ENCODE assay signal across 17 cellular contexts in genomic region chr6:25352265-25352664, GRCh38.
DNase-seq lines count a peak whose midpoint lies in the region; ATAC-seq, FAIRE-seq and TF ChIP-seq lines count a peak whose summit lies in the region.
"Had no signal": no experiment of that assay in that cellular context is flagged by ENCODE, and none has a peak within 500 bp of the region (broad histone marks: within the 10 kb centered on the region; RNA-seq: fewer than 3 reads in every experiment).

No MANE protein-coding gene starts in this region.

- intact Hi-C loops in left colon (cut with DNase I, micrococcal nuclease): no loop called here
- intact Hi-C loops in spleen (cut with DNase I; ENCODE audit: low total_unique reads): no loop called here

- no peaks in the 10 kb centered on the region for H3K27me3 Mint-ChIP-seq in astrocyte (ENCODE audit: low read depth, unreplicated experiment)
- H3K27me3 Mint-ChIP-seq: B cell had no signal

- no peak overlapping the region for H2AFZ ChIP-seq in astrocyte (ENCODE audit: low read depth, low read length)
- H2AFZ ChIP-seq: GM23338 had no signal

- no peak for TF ChIP-seq POLR2A in erythroblast (IDR thresholded peaks at IDR 0.05; ENCODE audit: low read length)
- TF ChIP-seq POLR2A in spleen (IDR thresholded peaks at IDR 0.05): no peak

- no peaks in the 10 kb centered on the region for H3K9me3 Mint-ChIP-seq in astrocyte (ENCODE audit: unreplicated experiment)
- H3K9me3 Mint-ChIP-seq: CD8-positive, alpha-beta T cell had no signal

- FAIRE-seq in GM19239 (lab: Jason Lieb, UNC) (peak; percentile 48), astrocyte (lab: Jason Lieb, UNC) (no peak), small intestine (lab: Jason Lieb, UNC) (no peak)
- FAIRE-seq: H54 had no signal

- WGBS in small intestine, 3 donors: 26 to 59% (median 39%) methylated on average over 2 of the region's 2 CpGs
- WGBS in spleen, 5 donors: 56 to 76% (median 61%) methylated on average over 2 of the region's 2 CpGs

- H3K9me3 ChIP-seq in astrocyte (ENCODE audit: insufficient read depth, low read depth, low read length): no peaks in the 10 kb centered on the region
- no peaks in the 10 kb centered on the region for H3K9me3 ChIP-seq in small intestine (ENCODE audit: control insufficient read depth, low read depth)
- no peaks in the 10 kb centered on the region for H3K9me3 ChIP-seq in spleen
- H3K9me3 ChIP-seq: BLaER1 treated with 17β-estradiol and CSF1 and Interleukin-3, amounts not matched to agents 10 nM and 100 nM had no signal

- H3K4me3 ChIP-seq in astrocyte (ENCODE audit: insufficient read depth, low read depth, low read length) (no peak overlapping the region), small intestine (ENCODE audit: low read depth in 1 of 2, low read length in 2 of 2) (no peak overlapping the region), spleen (no peak overlapping the region)
- H3K4me3 ChIP-seq: BLaER1 treated with 17β-estradiol and CSF1 and Interleukin-3, amounts not matched to agents 10 nM and 100 nM; GM23338 had no signal

- no peaks in the 10 kb centered on the region for H3K36me3 Mint-ChIP-seq in astrocyte (ENCODE audit: low read depth, unreplicated experiment)
- H3K36me3 Mint-ChIP-seq: CD8-positive, alpha-beta T cell had no signal

- no peaks in the 10 kb centered on the region for H4K20me1 ChIP-seq in astrocyte (ENCODE audit: insufficient read depth, low read length)
- H4K20me1 ChIP-seq: BLaER1 treated with 17β-estradiol and CSF1 and Interleukin-3, amounts not matched to agents 10 nM and 100 nM had no signal

- no peak overlapping the region for H3K9ac ChIP-seq in astrocyte (ENCODE audit: low read length)
- H3K9ac ChIP-seq: BLaER1 treated with 17β-estradiol and CSF1 and Interleukin-3, amounts not matched to agents 10 nM and 100 nM had no signal

- H3K27ac Mint-ChIP-seq in astrocyte (ENCODE audit: unreplicated experiment): peak overlapping the region; percentile 26
- H3K27ac Mint-ChIP-seq: B cell; CD8-positive, alpha-beta T cell; GM23338 had no signal

- TF ChIP-seq CTCF in astrocyte (IDR thresholded peaks at IDR 0.05; ENCODE audit: insufficient read depth, low read depth, low read length) (no peak), spleen (IDR thresholded peaks at IDR 0.05 in 8 of 11, conservative IDR thresholded peaks at IDR 0.05 in 3 of 11) (no peak)

- no peak overlapping the region for H3K4me3 Mint-ChIP-seq in astrocyte (ENCODE audit: unreplicated experiment)
- H3K4me3 Mint-ChIP-seq: B cell; CD8-positive, alpha-beta T cell; GM23338 had no signal

- H3K27me3 ChIP-seq in astrocyte (ENCODE audit: insufficient read depth, low read length) (no peaks in the 10 kb centered on the region), small intestine (ENCODE audit: control insufficient read depth in 2 of 2, insufficient read depth in 2 of 2, low read length in 2 of 2) (no peaks in the 10 kb centered on the region), spleen (replicated peaks in 1 of 7) (no peaks in the 10 kb centered on the region)
- H3K27me3 ChIP-seq: BLaER1 treated with 17β-estradiol and CSF1 and Interleukin-3, amounts not matched to agents 10 nM and 100 nM had no signal

- peak; percentile 71 for ATAC-seq in left colon
- ATAC-seq: CD8-positive, alpha-beta T cell; GM23338 had no signal

- H3K4me1 Mint-ChIP-seq in astrocyte (ENCODE audit: low read depth, unreplicated experiment): peaks cover 10% of the 10 kb centered on the region

- no peaks in the 10 kb centered on the region for H3K79me2 ChIP-seq in astrocyte (ENCODE audit: insufficient read depth, low read length)

- H3K4me1 ChIP-seq in astrocyte (ENCODE audit: insufficient read depth, low read length) (peaks cover 3% of the 10 kb centered on the region), small intestine (ENCODE audit: control insufficient read depth in 2 of 2, insufficient read depth in 1 of 2, low read depth in 1 of 2, low read length in 1 of 2) (peaks cover 0 to 8% of the 10 kb centered on the region in 2 donors), spleen (peaks cover 0 to 11% (median 0%) of the 10 kb centered on the region in 6 donors)
- H3K4me1 ChIP-seq: BLaER1 treated with 17β-estradiol and CSF1 and Interleukin-3, amounts not matched to agents 10 nM and 100 nM had no signal

- H3K27ac ChIP-seq in astrocyte (ENCODE audit: low read depth, low read length): no peak overlapping the region
- no peak overlapping the region for H3K27ac ChIP-seq in small intestine (ENCODE audit: low read depth in 1 of 2, low read length in 1 of 2)
- no peak overlapping the region for H3K27ac ChIP-seq in spleen
- H3K27ac ChIP-seq: BLaER1 treated with 17β-estradiol and CSF1 and Interleukin-3, amounts not matched to agents 10 nM and 100 nM; HL-60 had no signal

- no peaks in the 10 kb centered on the region for H3K36me3 ChIP-seq in astrocyte (ENCODE audit: insufficient read depth, low read length)
- no peaks in the 10 kb centered on the region for H3K36me3 ChIP-seq in small intestine (ENCODE audit: control insufficient read depth in 2 of 2, insufficient read depth in 2 of 2, low read length in 2 of 2)
- no peaks in the 10 kb centered on the region for H3K36me3 ChIP-seq in spleen
- H3K36me3 ChIP-seq: BLaER1 treated with 17β-estradiol and CSF1 and Interleukin-3, amounts not matched to agents 10 nM and 100 nM had no signal

- no peak for DNase-seq in GM19239 (ENCODE audit: insufficient read length, low spot score)
- DNase-seq in astrocyte (ENCODE audit: low read depth): no peak
- DNase-seq in left colon: no peak
- peak; percentile 52 for DNase-seq in small intestine
- DNase-seq in erythroblast (lab: John Stamatoyannopoulos, UW): no peak
- no peak for DNase-seq in anterior cingulate cortex (lab: John Stamatoyannopoulos, UW)
- no peak for DNase-seq in spleen
- DNase-seq: Calu3; CD8-positive, alpha-beta T cell; DMS79 treated with DMSO at 0.1 percent for 48 hours; GF-D8; HCEC 1CT had no signal

- no peak overlapping the region for H3K4me2 ChIP-seq in astrocyte (ENCODE audit: low read length)
- H3K4me2 ChIP-seq: BLaER1 treated with 17β-estradiol and CSF1 and Interleukin-3, amounts not matched to agents 10 nM and 100 nM; GM23338 had no signal
